In the genomic region with DNA sequence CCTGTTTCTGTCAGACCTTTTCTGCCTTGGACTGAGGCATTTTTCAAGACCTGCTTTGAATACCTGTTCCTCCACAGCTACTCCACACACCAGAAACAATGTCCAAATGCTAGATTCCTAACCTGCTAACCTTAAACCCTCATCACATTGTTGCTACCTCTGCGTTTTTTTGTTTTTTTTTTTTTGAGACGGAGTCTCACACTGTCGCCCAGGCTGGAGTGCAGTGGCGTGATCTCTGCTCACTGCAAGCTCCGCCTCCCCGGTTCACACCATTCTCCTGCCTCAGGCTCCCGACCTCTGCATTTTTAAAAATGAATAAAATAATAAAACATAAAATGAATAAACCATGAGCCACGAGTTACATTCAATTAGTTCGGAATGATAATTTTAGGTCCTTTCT, we compare ENCODE assay signal across 9 cellular contexts. TPM values are rescaled to one million over a fixed set of nuclear protein-coding genes. Genes with fewer than 3 reads are reported as not detected.
DNase-seq lines count a peak whose midpoint lies in the region; ATAC-seq and TF ChIP-seq lines count a peak whose summit lies in the region.
"Had no signal": no experiment of that assay in that cellular context is flagged by ENCODE, and none has a peak within 500 bp of the region (broad histone marks: within the 10 kb centered on the region; RNA-seq: fewer than 3 reads in every experiment).

No MANE protein-coding gene starts in this region.

- TF ChIP-seq CTCF in WI38 (IDR thresholded peaks at IDR 0.05; ENCODE audit: low read depth, low read length) (no peak), glutamatergic neuron (IDR thresholded peaks at IDR 0.05; ENCODE audit: partially characterized antibody, unreplicated experiment) (no peak)

- H3K27ac Mint-ChIP-seq in activated CD4-positive, alpha-beta T cell treated with anti-CD3 and anti-CD28 coated beads for 36 hours: peak overlapping the region; percentile 79
- peak overlapping the region; percentile 100 for H3K27ac Mint-ChIP-seq in glutamatergic neuron (ENCODE audit: unreplicated experiment)
- peak overlapping the region; percentile 76 for H3K27ac Mint-ChIP-seq in stimulated activated naive B cell treated with anti-CD40 and anti-IgM and Interleukin-4, amounts not matched to agents 10 μg/mL and 1 μg/mL and 100 μg/mL, for 72 hours

- H3K4me3 Mint-ChIP-seq in activated CD4-positive, alpha-beta T cell treated with anti-CD3 and anti-CD28 coated beads for 36 hours: peak overlapping the region; percentile 89
- peak overlapping the region; percentile 97 for H3K4me3 Mint-ChIP-seq in glutamatergic neuron (ENCODE audit: unreplicated experiment)
- peak overlapping the region; percentile 75 to 92 for H3K4me3 Mint-ChIP-seq in stimulated activated naive B cell treated with anti-CD40 and anti-IgM and Interleukin-4, amounts not matched to agents 10 μg/mL and 1 μg/mL and 100 μg/mL, for 72 hours

- DNase-seq in activated CD4-positive, alpha-beta T cell treated with anti-CD3 and anti-CD28 coated beads for 36 hours: no peak
- DNase-seq in activated CD4-positive, alpha-beta T cell treated with anti-CD3 and anti-CD28 coated beads for 4 hours: no peak
- no peak for DNase-seq in glutamatergic neuron
- no peak for DNase-seq in stimulated activated naive B cell treated with anti-CD40 and anti-IgM and Interleukin-4, amounts not matched to agents 10 μg/mL and 1 μg/mL and 100 μg/mL, for 72 hours
- DNase-seq: stimulated activated CD4-positive, alpha-beta T cell treated with anti-CD3 and anti-CD28 coated beads, Interleukin-1b, Interleukin-23, amount 100 ng/mL, for 48 hours had no signal

- no peaks in the 10 kb centered on the region for H3K27me3 Mint-ChIP-seq in activated CD4-positive, alpha-beta T cell treated with anti-CD3 and anti-CD28 coated beads for 36 hours
- peaks cover 2% of the 10 kb centered on the region for H3K27me3 Mint-ChIP-seq in glutamatergic neuron (ENCODE audit: unreplicated experiment)
- no peaks in the 10 kb centered on the region for H3K27me3 Mint-ChIP-seq in stimulated activated naive B cell treated with anti-CD40 and anti-IgM and Interleukin-4, amounts not matched to agents 10 μg/mL and 1 μg/mL and 100 μg/mL, for 72 hours

- peaks cover 31% of the 10 kb centered on the region for H3K4me1 Mint-ChIP-seq in activated CD4-positive, alpha-beta T cell treated with anti-CD3 and anti-CD28 coated beads for 36 hours
- peaks cover 7% of the 10 kb centered on the region for H3K4me1 Mint-ChIP-seq in glutamatergic neuron (ENCODE audit: low read depth, unreplicated experiment)
- H3K4me1 Mint-ChIP-seq in stimulated activated naive B cell treated with anti-CD40 and anti-IgM and Interleukin-4, amounts not matched to agents 10 μg/mL and 1 μg/mL and 100 μg/mL, for 72 hours: peaks cover 25 to 30% of the 10 kb centered on the region in 2 donors

- no peak for ATAC-seq in activated CD4-positive, alpha-beta T cell treated with anti-CD3 and anti-CD28 coated beads for 36 hours
- ATAC-seq in stimulated activated naive B cell treated with anti-CD40 and anti-IgM and Interleukin-4, amounts not matched to agents 10 μg/mL and 1 μg/mL and 100 μg/mL, for 72 hours (replicated peaks): no peak
- ATAC-seq in HG03521 (IDR thresholded peaks at IDR 0.05; ENCODE audit: unreplicated experiment) (no peak), HG03571 (IDR thresholded peaks at IDR 0.05; ENCODE audit: unreplicated experiment) (no peak), GM21526 (IDR thresholded peaks at IDR 0.05; ENCODE audit: low FRiP score, unreplicated experiment) (no peak)

- POLR2A ChIA-PET in activated CD4-positive, alpha-beta T cell treated with anti-CD3 and anti-CD28 coated beads for 36 hours (lab: Charles Lee): interaction anchor here (1.0 kb wide), 1 partner anchor 99 kb away, joined by 4 read pairs; a partner anchor contains a TSS

- peaks cover 4% of the 10 kb centered on the region for H3K36me3 Mint-ChIP-seq in activated CD4-positive, alpha-beta T cell treated with anti-CD3 and anti-CD28 coated beads for 36 hours (ENCODE audit: low read depth)
- H3K36me3 Mint-ChIP-seq in glutamatergic neuron (ENCODE audit: unreplicated experiment): no peaks in the 10 kb centered on the region
- H3K36me3 Mint-ChIP-seq in stimulated activated naive B cell treated with anti-CD40 and anti-IgM and Interleukin-4, amounts not matched to agents 10 μg/mL and 1 μg/mL and 100 μg/mL, for 72 hours: peaks cover 0 to 3% of the 10 kb centered on the region in 2 donors

- peak overlapping the region; percentile 93 for H3K4me3 ChIP-seq in WI38 (ENCODE audit: low read depth, low read length)

- CTCF ChIA-PET in activated CD4-positive, alpha-beta T cell treated with anti-CD3 and anti-CD28 coated beads for 36 hours (lab: Charles Lee): interaction anchor here (0.8 to 6.1 kb wide), 3 partner anchors 13 to 131 kb away, joined by 3 to 91 read pairs (median 47); a partner anchor contains a TSS

- intact Hi-C loops in activated CD4-positive, alpha-beta T cell treated with anti-CD3 and anti-CD28 coated beads for 36 hours (cut with DNase I, micrococcal nuclease): loop anchor here (5.0 kb wide), 4 partner anchors 75 to 965 kb away; a partner anchor contains a TSS

- H3K9me3 Mint-ChIP-seq in activated CD4-positive, alpha-beta T cell treated with anti-CD3 and anti-CD28 coated beads for 36 hours (ENCODE audit: low read depth): no peaks in the 10 kb centered on the region
- H3K9me3 Mint-ChIP-seq in glutamatergic neuron (ENCODE audit: unreplicated experiment): no peaks in the 10 kb centered on the region
- peaks cover 0 to 2% of the 10 kb centered on the region in 2 donors for H3K9me3 Mint-ChIP-seq in stimulated activated naive B cell treated with anti-CD40 and anti-IgM and Interleukin-4, amounts not matched to agents 10 μg/mL and 1 μg/mL and 100 μg/mL, for 72 hours

RNA-seq across cellular contexts. Expression of a gene that starts 1.2 kb away (rescaled TPM):
- total RNA-seq in activated CD4-positive, alpha-beta T cell treated with anti-CD3 and anti-CD28 coated beads for 36 hours: 10 to 100 TPM; 29.5 to 36.2 TPM
- total RNA-seq in glutamatergic neuron (ENCODE audit: unreplicated experiment): 57.0 TPM

RNA-seq across cellular contexts. Expression of a gene that starts 12.3 kb away (rescaled TPM):
- total RNA-seq in activated CD4-positive, alpha-beta T cell treated with anti-CD3 and anti-CD28 coated beads for 36 hours: 10 to 100 TPM; 45.9 to 46.0 TPM
- 28.6 TPM for total RNA-seq in glutamatergic neuron (ENCODE audit: unreplicated experiment)

RNA-seq across cellular contexts. Expression of a gene that starts 47.7 kb away (rescaled TPM):
- 1 to 10 TPM; 1.1 to 1.3 TPM for total RNA-seq in activated CD4-positive, alpha-beta T cell treated with anti-CD3 and anti-CD28 coated beads for 36 hours
- total RNA-seq in glutamatergic neuron (ENCODE audit: unreplicated experiment): 2.9 TPM
